ENCODE assay signal across 32 cellular contexts in the genomic region with DNA sequence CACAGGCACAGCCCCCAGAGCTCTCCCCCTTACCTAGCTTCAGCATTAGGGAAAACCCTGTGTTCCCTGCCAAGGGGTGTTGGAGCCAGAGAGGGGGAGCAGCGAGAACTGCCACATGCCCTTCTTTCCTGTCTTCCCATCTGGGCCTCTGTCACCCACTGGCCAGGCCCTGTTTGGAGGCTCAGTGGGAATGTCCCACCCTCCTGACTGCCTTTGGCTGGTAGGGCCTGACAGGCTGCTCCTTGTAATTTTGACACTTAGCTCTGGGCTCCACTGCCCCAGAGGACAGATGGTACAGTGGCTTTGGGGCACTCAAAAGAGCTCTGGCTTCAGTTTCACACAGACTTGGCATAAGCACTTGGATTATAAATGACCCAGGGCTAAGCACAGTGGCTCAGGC. TPM values are rescaled to one million over a fixed set of nuclear protein-coding genes. Genes with fewer than 3 reads are reported as not detected.
"Had no signal": no experiment of that assay in that cellular context is flagged by ENCODE, and none has a peak within 500 bp of the region (broad histone marks: within the 10 kb centered on the region; RNA-seq: fewer than 3 reads in every experiment).

No MANE protein-coding gene starts in this region.

- H3K4me3 Mint-ChIP-seq: activated CD8-positive, alpha-beta memory T cell treated with anti-CD3 and anti-CD28 coated beads, Interleukin-2, amount 10 ng/mL, durations not matched to agents 7 days and 5 days; activated CD8-positive, alpha-beta T cell treated with anti-CD3 and anti-CD28 coated beads, Interleukin-2, amount 10 ng/mL, durations not matched to agents 7 days and 5 days; activated naive CD4-positive, alpha-beta T cell treated with anti-CD3 and anti-CD28 coated beads, Interleukin-2, amount 50 U/mL, for 24 hours; activated naive CD8-positive, alpha-beta T cell treated with anti-CD3 and anti-CD28 coated beads, Interleukin-2, amount 50 U/mL, for 24 hours; central memory CD8-positive, alpha-beta T cell; natural killer cell treated with Interleukin-12 subunit alpha and Interleukin-12 subunit beta and Interleukin-15 and Interleukin-18, amount 100 ng/mL, for 72 hours; stimulated activated memory B cell treated with anti-CD40 and anti-IgM and Interleukin-4, amounts not matched to agents 10 μg/mL and 1 μg/mL and 100 μg/mL, for 72 hours; stimulated activated naive CD8-positive, alpha-beta T cell treated with anti-CD3 and anti-CD28 coated beads, Interleukin-15, amount 100 ng/mL, for 72 hours; T-helper 1 cell treated with Interleukin-12 subunit alpha and Interleukin-12 subunit beta and Interleukin-4 antibody, amounts not matched to agents 30 μg/mL and 1 μg/mL, for 36 hours had no signal

- DNase-seq: activated CD4-positive, alpha-beta T cell treated with anti-CD3 and anti-CD28 coated beads for 1 hour; activated CD8-positive, alpha-beta memory T cell treated with anti-CD3 and anti-CD28 coated beads, Interleukin-2, amount 10 ng/mL, durations not matched to agents 7 days and 5 days; activated CD8-positive, alpha-beta T cell treated with anti-CD3 and anti-CD28 coated beads, Interleukin-2, amount 10 ng/mL, durations not matched to agents 7 days and 5 days; activated naive CD8-positive, alpha-beta T cell treated with anti-CD3 and anti-CD28 coated beads, Interleukin-2, amount 50 U/mL, for 24 hours; activated T-cell treated with anti-CD3 and anti-CD28 coated beads, Interleukin-2, amount 50 U/mL, for 48 hours; amygdala; effector memory CD4-positive, alpha-beta T cell; left ventricle myocardium superior; ovary; retina; stimulated activated CD4-positive, alpha-beta T cell treated with anti-CD3 and anti-CD28 coated beads, Interleukin-1b, Interleukin-23, amount 100 ng/mL, for 48 hours; stimulated activated CD4-positive, alpha-beta T cell treated with anti-CD3 and anti-CD28 coated beads, Interleukin-4, amount 100 ng/mL, for 4 hours; stimulated activated CD8-positive, alpha-beta memory T cell treated with anti-CD3 and anti-CD28 coated beads, Interleukin-4, amount 100 ng/mL, for 48 hours; stimulated activated naive CD8-positive, alpha-beta T cell treated with anti-CD3 and anti-CD28 coated beads, Interleukin-15, amount 100 ng/mL, for 72 hours; T-helper 9 cell; thyroid gland; upper lobe of right lung had no signal

- H3K27me3 ChIP-seq: ovary, thyroid gland, upper lobe of right lung had no signal

- H3K4me3 ChIP-seq: coronary artery, dorsolateral prefrontal cortex, mucosa of descending colon, ovary, smooth muscle cell, thyroid gland, upper lobe of right lung had no signal

- H3K4me1 Mint-ChIP-seq: activated naive CD4-positive, alpha-beta T cell treated with anti-CD3 and anti-CD28 coated beads, Interleukin-2, amount 50 U/mL, for 24 hours had no signal

- H3K36me3 Mint-ChIP-seq: activated CD8-positive, alpha-beta memory T cell treated with anti-CD3 and anti-CD28 coated beads, Interleukin-2, amount 10 ng/mL, durations not matched to agents 7 days and 5 days; activated naive CD4-positive, alpha-beta T cell treated with anti-CD3 and anti-CD28 coated beads, Interleukin-2, amount 50 U/mL, for 24 hours; natural killer cell treated with Interleukin-12 subunit alpha and Interleukin-12 subunit beta and Interleukin-15 and Interleukin-18, amount 100 ng/mL, for 72 hours; stimulated activated memory B cell treated with anti-CD40 and anti-IgM and Interleukin-4, amounts not matched to agents 10 μg/mL and 1 μg/mL and 100 μg/mL, for 72 hours had no signal

- H3K36me3 ChIP-seq: neutrophil, ovary, thyroid gland, upper lobe of right lung had no signal

- H3K9me3 Mint-ChIP-seq: activated naive CD4-positive, alpha-beta T cell treated with anti-CD3 and anti-CD28 coated beads, Interleukin-2, amount 50 U/mL, for 24 hours; activated naive CD8-positive, alpha-beta T cell treated with anti-CD3 and anti-CD28 coated beads, Interleukin-2, amount 50 U/mL, for 24 hours; activated T-helper 2 cell treated with anti-CD3 and anti-CD28 coated beads, Interferon-gamma antibody, Interleukin-2, Interleukin-4, amounts not matched to agents 10 μg/mL and 5 μg/mL and 100 μg/mL, durations not matched to agents 14 hours and 24 hours and 36 hours; central memory CD8-positive, alpha-beta T cell; natural killer cell treated with Interleukin-12 subunit alpha and Interleukin-12 subunit beta and Interleukin-15 and Interleukin-18, amount 100 ng/mL, for 72 hours; stimulated activated memory B cell treated with anti-CD40 and anti-IgM and Interleukin-4, amounts not matched to agents 10 μg/mL and 1 μg/mL and 100 μg/mL, for 72 hours; stimulated activated naive CD8-positive, alpha-beta T cell treated with anti-CD3 and anti-CD28 coated beads, Interleukin-15, amount 100 ng/mL, for 72 hours; T-helper 1 cell treated with Interleukin-12 subunit alpha and Interleukin-12 subunit beta and Interleukin-4 antibody, amounts not matched to agents 30 μg/mL and 1 μg/mL, for 36 hours had no signal

- H3K27ac Mint-ChIP-seq: activated CD8-positive, alpha-beta memory T cell treated with anti-CD3 and anti-CD28 coated beads, Interleukin-2, amount 10 ng/mL, durations not matched to agents 7 days and 5 days; activated CD8-positive, alpha-beta T cell treated with anti-CD3 and anti-CD28 coated beads, Interleukin-2, amount 10 ng/mL, durations not matched to agents 7 days and 5 days; activated naive CD4-positive, alpha-beta T cell treated with anti-CD3 and anti-CD28 coated beads, Interleukin-2, amount 50 U/mL, for 24 hours; activated naive CD8-positive, alpha-beta T cell treated with anti-CD3 and anti-CD28 coated beads, Interleukin-2, amount 50 U/mL, for 24 hours; activated T-helper 2 cell treated with anti-CD3 and anti-CD28 coated beads, Interferon-gamma antibody, Interleukin-2, Interleukin-4, amounts not matched to agents 10 μg/mL and 5 μg/mL and 100 μg/mL, durations not matched to agents 14 hours and 24 hours and 36 hours; natural killer cell treated with Interleukin-12 subunit alpha and Interleukin-12 subunit beta and Interleukin-15 and Interleukin-18, amount 100 ng/mL, for 72 hours; progenitor cell of endocrine pancreas; stimulated activated memory B cell treated with anti-CD40 and anti-IgM and Interleukin-4, amounts not matched to agents 10 μg/mL and 1 μg/mL and 100 μg/mL, for 72 hours; stimulated activated naive CD8-positive, alpha-beta T cell treated with anti-CD3 and anti-CD28 coated beads, Interleukin-15, amount 100 ng/mL, for 72 hours; T-helper 1 cell treated with Interleukin-12 subunit alpha and Interleukin-12 subunit beta and Interleukin-4 antibody, amounts not matched to agents 30 μg/mL and 1 μg/mL, for 36 hours had no signal

- H3K9me3 ChIP-seq: mucosa of descending colon, neutrophil, ovary, thyroid gland, upper lobe of right lung had no signal

- FAIRE-seq: frontal cortex had no signal

- ATAC-seq: activated CD8-positive, alpha-beta memory T cell treated with anti-CD3 and anti-CD28 coated beads, Interleukin-2, amount 10 ng/mL, durations not matched to agents 7 days and 5 days; activated CD8-positive, alpha-beta T cell treated with anti-CD3 and anti-CD28 coated beads, Interleukin-2, amount 10 ng/mL, durations not matched to agents 7 days and 5 days; activated naive CD8-positive, alpha-beta T cell treated with anti-CD3 and anti-CD28 coated beads, Interleukin-2, amount 50 U/mL, for 24 hours; left ventricle myocardium superior; mucosa of descending colon; natural killer cell treated with Interleukin-12 subunit alpha and Interleukin-12 subunit beta and Interleukin-15 and Interleukin-18, amount 100 ng/mL, for 72 hours; stimulated activated memory B cell treated with anti-CD40 and anti-IgM and Interleukin-4, amounts not matched to agents 10 μg/mL and 1 μg/mL and 100 μg/mL, for 72 hours; stimulated activated naive CD8-positive, alpha-beta T cell treated with anti-CD3 and anti-CD28 coated beads, Interleukin-15, amount 100 ng/mL, for 72 hours; upper lobe of right lung had no signal

- H3K27me3 Mint-ChIP-seq: activated CD8-positive, alpha-beta memory T cell treated with anti-CD3 and anti-CD28 coated beads, Interleukin-2, amount 10 ng/mL, durations not matched to agents 7 days and 5 days; activated naive CD4-positive, alpha-beta T cell treated with anti-CD3 and anti-CD28 coated beads, Interleukin-2, amount 50 U/mL, for 24 hours; activated naive CD8-positive, alpha-beta T cell treated with anti-CD3 and anti-CD28 coated beads, Interleukin-2, amount 50 U/mL, for 24 hours; central memory CD8-positive, alpha-beta T cell; natural killer cell treated with Interleukin-12 subunit alpha and Interleukin-12 subunit beta and Interleukin-15 and Interleukin-18, amount 100 ng/mL, for 72 hours; progenitor cell of endocrine pancreas; stimulated activated naive CD8-positive, alpha-beta T cell treated with anti-CD3 and anti-CD28 coated beads, Interleukin-15, amount 100 ng/mL, for 72 hours had no signal

- H3K27ac ChIP-seq: coronary artery, neutrophil, ovary, thyroid gland, upper lobe of right lung had no signal

RNA-seq across cellular contexts. Expression of a gene that starts 50.6 kb away (rescaled TPM):
- total RNA-seq: epithelial cell of proximal tubule, left ventricle myocardium superior, mesenteric fat pad, smooth muscle cell had no signal
